Comparison of ENCODE assay signal across 1 cellular context in the genomic region with DNA sequence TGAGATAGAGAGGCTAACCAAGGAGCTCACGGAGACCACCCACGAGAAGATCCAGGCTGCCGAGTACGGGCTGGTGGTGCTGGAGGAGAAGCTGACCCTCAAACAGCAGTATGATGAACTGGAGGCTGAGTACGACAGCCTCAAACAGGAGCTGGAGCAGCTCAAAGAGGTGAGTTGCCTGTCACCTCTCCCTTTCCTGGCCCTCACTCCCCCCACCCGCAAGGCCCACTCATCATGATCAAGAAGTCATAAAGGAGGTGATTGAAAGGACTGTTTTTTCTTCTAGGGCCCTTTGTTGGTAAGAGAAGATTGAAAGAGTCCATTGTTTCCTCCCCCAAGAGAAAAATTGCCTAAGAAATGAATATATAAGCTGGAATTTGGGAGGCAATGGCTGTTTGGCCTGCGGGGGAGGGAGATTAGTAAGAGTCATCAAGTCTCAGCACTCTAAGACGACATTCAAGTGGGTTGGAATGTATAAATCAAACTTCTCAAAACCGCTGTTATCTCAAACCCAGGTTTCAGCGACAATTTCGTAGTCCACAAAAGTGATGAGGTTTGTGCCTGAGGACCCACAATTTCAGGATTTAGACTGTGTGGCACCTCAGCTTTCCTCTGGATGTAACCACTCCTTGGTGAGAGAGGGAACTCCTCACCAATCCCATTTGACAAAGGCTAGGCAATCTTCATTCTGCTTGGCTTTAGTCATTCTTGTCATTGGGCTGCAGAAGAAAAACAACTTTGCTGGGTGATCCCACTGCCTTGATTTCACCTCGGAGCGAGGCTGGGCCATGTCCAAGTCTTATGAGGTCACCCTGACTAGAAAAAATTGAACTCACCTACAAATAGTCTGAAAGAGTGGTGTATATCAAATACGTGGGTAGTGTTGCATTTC.
TF ChIP-seq lines count a peak whose summit lies in the region.

No MANE protein-coding gene starts in this region.

TF ChIP-seq in HepG2, 621 proteins besides CTCF, POLR2A, EP300 and RAD21 (continued from another document):
- TF ChIP-seq SMARCC2 (IDR thresholded peaks at IDR 0.05) = no peak
- no peak for TF ChIP-seq ELK4 (CRISPR knock-in tag; IDR thresholded peaks at IDR 0.05; ENCODE audit: borderline replicate concordance)
- TF ChIP-seq SUZ12 (IDR thresholded peaks at IDR 0.05; ENCODE audit: low read depth, low read length) = no peak
- TF ChIP-seq ZNF558 (CRISPR knock-in tag; IDR thresholded peaks at IDR 0.05; ENCODE audit: borderline replicate concordance) = peak; percentile 15; the same call in 1 of the 2 replicates
- TF ChIP-seq MTA3 (CRISPR knock-in tag; IDR thresholded peaks at IDR 0.05) = no peak
- TF ChIP-seq ZNF569 (CRISPR knock-in tag; IDR thresholded peaks at IDR 0.05; ENCODE audit: borderline replicate concordance) = no peak
- no peak for TF ChIP-seq GTF3A (CRISPR knock-in tag; conservative IDR thresholded peaks at IDR 0.05)
- TF ChIP-seq, protein P1, sequence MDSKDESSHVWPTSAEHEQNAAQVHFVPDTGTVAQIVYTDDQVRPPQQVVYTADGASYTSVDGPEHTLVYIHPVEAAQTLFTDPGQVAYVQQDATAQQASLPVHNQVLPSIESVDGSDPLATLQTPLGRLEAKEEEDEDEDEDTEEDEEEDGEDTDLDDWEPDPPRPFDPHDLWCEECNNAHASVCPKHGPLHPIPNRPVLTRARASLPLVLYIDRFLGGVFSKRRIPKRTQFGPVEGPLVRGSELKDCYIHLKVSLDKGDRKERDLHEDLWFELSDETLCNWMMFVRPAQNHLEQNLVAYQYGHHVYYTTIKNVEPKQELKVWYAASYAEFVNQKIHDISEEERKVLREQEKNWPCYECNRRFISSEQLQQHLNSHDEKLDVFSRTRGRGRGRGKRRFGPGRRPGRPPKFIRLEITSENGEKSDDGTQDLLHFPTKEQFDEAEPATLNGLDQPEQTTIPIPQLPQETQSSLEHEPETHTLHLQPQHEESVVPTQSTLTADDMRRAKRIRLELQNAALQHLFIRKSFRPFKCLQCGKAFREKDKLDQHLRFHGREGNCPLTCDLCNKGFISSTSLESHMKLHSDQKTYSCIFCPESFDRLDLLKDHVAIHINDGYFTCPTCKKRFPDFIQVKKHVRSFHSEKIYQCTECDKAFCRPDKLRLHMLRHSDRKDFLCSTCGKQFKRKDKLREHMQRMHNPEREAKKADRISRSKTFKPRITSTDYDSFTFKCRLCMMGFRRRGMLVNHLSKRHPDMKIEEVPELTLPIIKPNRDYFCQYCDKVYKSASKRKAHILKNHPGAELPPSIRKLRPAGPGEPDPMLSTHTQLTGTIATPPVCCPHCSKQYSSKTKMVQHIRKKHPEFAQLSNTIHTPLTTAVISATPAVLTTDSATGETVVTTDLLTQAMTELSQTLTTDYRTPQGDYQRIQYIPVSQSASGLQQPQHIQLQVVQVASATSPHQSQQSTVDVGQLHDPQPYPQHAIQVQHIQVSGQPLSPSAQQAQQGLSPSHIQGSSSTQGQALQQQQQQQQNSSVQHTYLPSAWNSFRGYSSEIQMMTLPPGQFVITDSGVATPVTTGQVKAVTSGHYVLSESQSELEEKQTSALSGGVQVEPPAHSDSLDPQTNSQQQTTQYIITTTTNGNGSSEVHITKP (CRISPR knock-in tag; IDR thresholded peaks at IDR 0.05; ENCODE audit: low read depth) = peak; percentile 34; the same call in 1 of the 2 replicates
- TF ChIP-seq SIX1 (CRISPR knock-in tag; IDR thresholded peaks at IDR 0.05; ENCODE audit: borderline replicate concordance) = no peak
- peak; percentile 47; the same call in 1 of the 2 replicates for TF ChIP-seq ZKSCAN5 (CRISPR knock-in tag; IDR thresholded peaks at IDR 0.05)
- TF ChIP-seq, protein P2, sequence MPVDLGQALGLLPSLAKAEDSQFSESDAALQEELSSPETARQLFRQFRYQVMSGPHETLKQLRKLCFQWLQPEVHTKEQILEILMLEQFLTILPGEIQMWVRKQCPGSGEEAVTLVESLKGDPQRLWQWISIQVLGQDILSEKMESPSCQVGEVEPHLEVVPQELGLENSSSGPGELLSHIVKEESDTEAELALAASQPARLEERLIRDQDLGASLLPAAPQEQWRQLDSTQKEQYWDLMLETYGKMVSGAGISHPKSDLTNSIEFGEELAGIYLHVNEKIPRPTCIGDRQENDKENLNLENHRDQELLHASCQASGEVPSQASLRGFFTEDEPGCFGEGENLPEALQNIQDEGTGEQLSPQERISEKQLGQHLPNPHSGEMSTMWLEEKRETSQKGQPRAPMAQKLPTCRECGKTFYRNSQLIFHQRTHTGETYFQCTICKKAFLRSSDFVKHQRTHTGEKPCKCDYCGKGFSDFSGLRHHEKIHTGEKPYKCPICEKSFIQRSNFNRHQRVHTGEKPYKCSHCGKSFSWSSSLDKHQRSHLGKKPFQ (CRISPR knock-in tag; IDR thresholded peaks at IDR 0.05; ENCODE audit: insufficient replicate concordance) = no peak
- TF ChIP-seq THAP11 (CRISPR knock-in tag; IDR thresholded peaks at IDR 0.05) = no peak
